ENCODE assay signal across 11 cellular contexts in genomic region chr9:127566351-127567001, GRCh38. TPM values are rescaled to one million over a fixed set of nuclear protein-coding genes. Genes with fewer than 3 reads are reported as not detected.
DNase-seq lines count a peak whose midpoint lies in the region; ATAC-seq and TF ChIP-seq lines count a peak whose summit lies in the region.
"Had no signal": no experiment of that assay in that cellular context is flagged by ENCODE, and none has a peak within 500 bp of the region (broad histone marks: within the 10 kb centered on the region; RNA-seq: fewer than 3 reads in every experiment).

No MANE protein-coding gene starts in this region.

- H3K79me2 ChIP-seq in PC-9 (ENCODE audit: low read depth), result peaks cover 65% of the 10 kb centered on the region

- no peak for TF ChIP-seq EP300 in ovary (IDR thresholded peaks at IDR 0.05)

- peak overlapping the region in 4 of 11 experiments; percentile 76 to 82 (median 78); a peak in 7 of 22 replicates for H3K27ac ChIP-seq in BLaER1 treated with 17β-estradiol and CSF1 and Interleukin-3, amounts not matched to agents 10 nM and 100 nM
- H3K27ac ChIP-seq in PC-9, result peak overlapping the region; percentile 93
- H3K27ac ChIP-seq in ovary, result peak overlapping the region; percentile 81 to 82

- peak overlapping the region in 9 of 10 experiments; percentile 80 to 99 (median 94); a peak in 15 of 20 replicates for H3K4me3 ChIP-seq in BLaER1 treated with 17β-estradiol and CSF1 and Interleukin-3, amounts not matched to agents 10 nM and 100 nM
- H3K4me3 ChIP-seq in PC-9 (peak overlapping the region; percentile 87), ovary (no peak overlapping the region)

- CTCF ChIA-PET in PC-9 (lab: Charles Lee), result interaction anchor here (0.8 to 1.4 kb wide), 4 partner anchors 8 to 168 kb away, joined by 3 to 12 read pairs (median 6); partner anchors contain the start of gene TOR2A

- H3K9ac ChIP-seq in BLaER1 treated with 17β-estradiol and CSF1 and Interleukin-3, amounts not matched to agents 10 nM and 100 nM, result peak overlapping the region in 10 of 11 experiments; percentile 79 to 94 (median 86); a peak in 19 of 22 replicates

- peaks cover 0 to 55% (median 20%) of the 10 kb centered on the region in 11 experiments; a peak in 14 of 22 replicates for H3K36me3 ChIP-seq in BLaER1 treated with 17β-estradiol and CSF1 and Interleukin-3, amounts not matched to agents 10 nM and 100 nM
- peaks cover 5% of the 10 kb centered on the region for H3K36me3 ChIP-seq in PC-9 (ENCODE audit: low read depth)
- no peaks in the 10 kb centered on the region for H3K36me3 ChIP-seq in ovary

- H3F3A ChIP-seq in PC-9 (ENCODE audit: insufficient read depth, low read depth), result peaks cover 75% of the 10 kb centered on the region

- H3K4me2 ChIP-seq in BLaER1 treated with 17β-estradiol and CSF1 and Interleukin-3, amounts not matched to agents 10 nM and 100 nM, result peak overlapping the region; percentile 89 to 100 (median 99)
- H3K4me2 ChIP-seq in PC-9, result peak overlapping the region; percentile 98

- DNase-seq in PC-9, result peak; percentile 71 to 89
- DNase-seq in fibroblast of gingiva (ENCODE audit: low read depth), result peak; percentile 16
- DNase-seq in ovary, result no peak
- DNase-seq in stimulated activated CD4-positive, alpha-beta T cell treated with anti-CD3 and anti-CD28 coated beads, Interleukin-4, amount 100 ng/mL, for 4 hours, result no peak
- no peak for DNase-seq in DMS153 treated with DMSO at 0.1 percent for 48 hours (lab: John Stamatoyannopoulos, UW; ENCODE audit: unreplicated experiment)
- no peak for DNase-seq in NCI-H146 (lab: John Stamatoyannopoulos, UW)
- DNase-seq: activated gamma-delta T cell; naive thymus-derived CD4-positive, alpha-beta T cell; NK-92 treated with Interleukin-12 subunit alpha and Interleukin-12 subunit beta, amount 100 ng/mL, for 24 hours had no signal

- H3K9me3 ChIP-seq in BLaER1 treated with 17β-estradiol and CSF1 and Interleukin-3, amounts not matched to agents 10 nM and 100 nM (replicated peaks in 1 of 11), result no peaks in the 10 kb centered on the region
- H3K9me3 ChIP-seq in PC-9 (ENCODE audit: insufficient read depth, low read depth) (no peaks in the 10 kb centered on the region), ovary (no peaks in the 10 kb centered on the region)

- intact Hi-C loops in PC-9 (cut with micrococcal nuclease; ENCODE audit: unreplicated experiment) (no loop called here), ovary (cut with DNase I) (no loop called here)

- no peak overlapping the region for H2AFZ ChIP-seq in PC-9

- peaks cover 7 to 51% (median 28%) of the 10 kb centered on the region in 11 experiments; a peak in 18 of 22 replicates for H4K20me1 ChIP-seq in BLaER1 treated with 17β-estradiol and CSF1 and Interleukin-3, amounts not matched to agents 10 nM and 100 nM
- H4K20me1 ChIP-seq in PC-9 (ENCODE audit: insufficient read depth), result peaks cover 17% of the 10 kb centered on the region

- no TSS peak for BruUV-seq in PC-9 (replicated peaks; lab: Mats Ljungman, UMichigan)

- H3K4me1 ChIP-seq in BLaER1 treated with 17β-estradiol and CSF1 and Interleukin-3, amounts not matched to agents 10 nM and 100 nM, result peaks cover 49 to 89% (median 75%) of the 10 kb centered on the region in 10 experiments
- H3K4me1 ChIP-seq in PC-9 (replicated peaks; ENCODE audit: insufficient read depth) (peaks cover 71% of the 10 kb centered on the region), ovary (ENCODE audit: insufficient read depth) (peaks cover 19% of the 10 kb centered on the region)

- H3K27me3 ChIP-seq in BLaER1 treated with 17β-estradiol and CSF1 and Interleukin-3, amounts not matched to agents 10 nM and 100 nM, result no peaks in the 10 kb centered on the region; a peak in 1 of 22 replicates
- H3K27me3 ChIP-seq in PC-9 (ENCODE audit: insufficient read depth, low read depth), result no peaks in the 10 kb centered on the region
- H3K27me3 ChIP-seq in ovary, result no peaks in the 10 kb centered on the region

- WGBS in ovary, 3 donors, result 37 to 43% (median 40%) methylated on average over 11 of the region's 11 CpGs

- ATAC-seq in GM21423 (IDR thresholded peaks at IDR 0.05; ENCODE audit: unreplicated experiment), result no peak
- ATAC-seq: naive thymus-derived CD4-positive, alpha-beta T cell had no signal

- no peaks in the 10 kb centered on the region for H3K9me2 ChIP-seq in PC-9 (ENCODE audit: insufficient read depth)

- no peak for TF ChIP-seq CTCF in PC-9 (conservative IDR thresholded peaks at IDR 0.05)
- TF ChIP-seq CTCF in ovary (IDR thresholded peaks at IDR 0.05), result no peak

- POLR2A ChIA-PET in PC-9 (lab: Charles Lee; ENCODE audit: unreplicated experiment), result interaction anchor here (0.6 to 1.5 kb wide), 10 partner anchors 8 to 348 kb away, joined by 3 to 10 read pairs (median 5); no protein-coding TSS in a partner anchor

- no peak for TF ChIP-seq POLR2A in ovary (IDR thresholded peaks at IDR 0.05)

RNA-seq across cellular contexts. Expression of gene STXBP1, which starts 45.6 kb away (rescaled TPM):
- total RNA-seq in PC-9 (2021) (35.1 and 44.0 TPM in 2 replicates), ovary (100 to 1,000 TPM in 1 of 7 donors, 10 to 100 TPM in 6; 46.8 to 102 (median 75.7) TPM)
- polyA plus RNA-seq in ovary, result 10 to 100 TPM; 18.8 to 84.2 TPM

Comparison
In these comparisons a context has a peak if more than half of its experiments do, and no peak if none do; other contexts are left out.
1. DNase-seq: peak in PC-9 (2 of 2) and fibroblast of gingiva (single experiment); none in ovary (0 of 5), stimulated activated CD4-positive, alpha-beta T cell treated with anti-CD3 and anti-CD28 coated beads, Interleukin-4, amount 100 ng/mL, for 4 hours (0 of 2), DMS153 treated with DMSO at 0.1 percent for 48 hours (single experiment) and NCI-H146 (single experiment).